Comparison of ENCODE assay signal across 17 cellular contexts in genomic region chr2:642431-642815, GRCh38. TPM values are rescaled to one million over a fixed set of nuclear protein-coding genes. Genes with fewer than 3 reads are reported as not detected.
DNase-seq lines count a peak whose midpoint lies in the region; ATAC-seq and TF ChIP-seq lines count a peak whose summit lies in the region.
"Had no signal": no experiment of that assay in that cellular context is flagged by ENCODE, and none has a peak within 500 bp of the region (broad histone marks: within the 10 kb centered on the region; RNA-seq: fewer than 3 reads in every experiment).

No MANE protein-coding gene starts in this region.

- H2BK15ac ChIP-seq in neuronal stem cell (ENCODE audit: low read length) = no peak overlapping the region

- H3K9me3 Mint-ChIP-seq in activated CD8-positive, alpha-beta T cell treated with anti-CD3 and anti-CD28 coated beads, Interleukin-2, amount 10 ng/mL, durations not matched to agents 7 days and 5 days (ENCODE audit: insufficient read depth) = no peaks in the 10 kb centered on the region
- no peaks in the 10 kb centered on the region for H3K9me3 Mint-ChIP-seq in activated CD8-positive, alpha-beta T cell treated with anti-CD3 and anti-CD28 coated beads for 36 hours
- no peaks in the 10 kb centered on the region for H3K9me3 Mint-ChIP-seq in activated T-helper 2 cell treated with anti-CD3 and anti-CD28 coated beads, Interferon-gamma antibody, Interleukin-2, Interleukin-4, amounts not matched to agents 10 μg/mL and 5 μg/mL and 100 μg/mL, durations not matched to agents 14 hours and 24 hours and 36 hours
- H3K9me3 Mint-ChIP-seq in type B pancreatic cell = no peaks in the 10 kb centered on the region
- H3K9me3 Mint-ChIP-seq in natural killer cell treated with Interleukin-12 subunit alpha and Interleukin-12 subunit beta and Interleukin-15 and Interleukin-18, amount 100 ng/mL, for 72 hours = no peaks in the 10 kb centered on the region
- H3K9me3 Mint-ChIP-seq: CD14-positive monocyte; CD4-positive, alpha-beta memory T cell; HFFc6 had no signal

- H3K36me3 Mint-ChIP-seq in activated CD8-positive, alpha-beta T cell treated with anti-CD3 and anti-CD28 coated beads, Interleukin-2, amount 10 ng/mL, durations not matched to agents 7 days and 5 days (ENCODE audit: low read depth) = no peaks in the 10 kb centered on the region
- no peaks in the 10 kb centered on the region for H3K36me3 Mint-ChIP-seq in activated CD8-positive, alpha-beta T cell treated with anti-CD3 and anti-CD28 coated beads for 36 hours (ENCODE audit: low read depth)
- no peaks in the 10 kb centered on the region for H3K36me3 Mint-ChIP-seq in activated T-helper 2 cell treated with anti-CD3 and anti-CD28 coated beads, Interferon-gamma antibody, Interleukin-2, Interleukin-4, amounts not matched to agents 10 μg/mL and 5 μg/mL and 100 μg/mL, durations not matched to agents 14 hours and 24 hours and 36 hours (ENCODE audit: low read depth)
- no peaks in the 10 kb centered on the region for H3K36me3 Mint-ChIP-seq in type B pancreatic cell
- H3K36me3 Mint-ChIP-seq in natural killer cell treated with Interleukin-12 subunit alpha and Interleukin-12 subunit beta and Interleukin-15 and Interleukin-18, amount 100 ng/mL, for 72 hours = no peaks in the 10 kb centered on the region
- H3K36me3 Mint-ChIP-seq: CD14-positive monocyte; CD4-positive, alpha-beta memory T cell had no signal

- H3K4me3 ChIP-seq in neuronal stem cell (ENCODE audit: low read length in 2 of 2) = no peak overlapping the region
- H3K4me3 ChIP-seq: BLaER1, GM23338 had no signal

- no peaks in the 10 kb centered on the region for H3K79me1 ChIP-seq in neuronal stem cell (ENCODE audit: low read depth, low read length)

- no peak overlapping the region for H3K4me3 Mint-ChIP-seq in activated CD8-positive, alpha-beta T cell treated with anti-CD3 and anti-CD28 coated beads, Interleukin-2, amount 10 ng/mL, durations not matched to agents 7 days and 5 days
- H3K4me3 Mint-ChIP-seq in activated CD8-positive, alpha-beta T cell treated with anti-CD3 and anti-CD28 coated beads for 36 hours = no peak overlapping the region
- no peak overlapping the region for H3K4me3 Mint-ChIP-seq in activated T-helper 2 cell treated with anti-CD3 and anti-CD28 coated beads, Interferon-gamma antibody, Interleukin-2, Interleukin-4, amounts not matched to agents 10 μg/mL and 5 μg/mL and 100 μg/mL, durations not matched to agents 14 hours and 24 hours and 36 hours (ENCODE audit: low read depth)
- H3K4me3 Mint-ChIP-seq in type B pancreatic cell = no peak overlapping the region
- no peak overlapping the region for H3K4me3 Mint-ChIP-seq in natural killer cell treated with Interleukin-12 subunit alpha and Interleukin-12 subunit beta and Interleukin-15 and Interleukin-18, amount 100 ng/mL, for 72 hours
- H3K4me3 Mint-ChIP-seq: CD14-positive monocyte; CD4-positive, alpha-beta memory T cell; GM23338; HFFc6 had no signal

- no peaks in the 10 kb centered on the region for H3K36me3 ChIP-seq in neuronal stem cell (replicated peaks in 1 of 2; ENCODE audit: control insufficient read depth in 2 of 2, insufficient read depth in 2 of 2, low read length in 2 of 2)
- H3K36me3 ChIP-seq: BLaER1 had no signal

- no peak overlapping the region for H4K8ac ChIP-seq in neuronal stem cell (ENCODE audit: low read depth, low read length)

- CTCF ChIA-PET in activated CD8-positive, alpha-beta T cell treated with anti-CD3 and anti-CD28 coated beads, Interleukin-2, amount 10 ng/mL, durations not matched to agents 7 days and 5 days (lab: Charles Lee) = no interaction called here
- CTCF ChIA-PET in activated CD8-positive, alpha-beta T cell treated with anti-CD3 and anti-CD28 coated beads for 36 hours (lab: Charles Lee) = no interaction called here

- H3K14ac ChIP-seq in neuronal stem cell (ENCODE audit: low read length) = no peak overlapping the region

- no peak overlapping the region for H2AK5ac ChIP-seq in neuronal stem cell (ENCODE audit: low read depth, low read length)

- H2AFZ ChIP-seq in neuronal stem cell (ENCODE audit: low read length) = no peak overlapping the region
- H2AFZ ChIP-seq: GM23338 had no signal

- no peak overlapping the region for H3K27ac Mint-ChIP-seq in activated CD8-positive, alpha-beta T cell treated with anti-CD3 and anti-CD28 coated beads, Interleukin-2, amount 10 ng/mL, durations not matched to agents 7 days and 5 days
- no peak overlapping the region for H3K27ac Mint-ChIP-seq in activated CD8-positive, alpha-beta T cell treated with anti-CD3 and anti-CD28 coated beads for 36 hours
- H3K27ac Mint-ChIP-seq in activated T-helper 2 cell treated with anti-CD3 and anti-CD28 coated beads, Interferon-gamma antibody, Interleukin-2, Interleukin-4, amounts not matched to agents 10 μg/mL and 5 μg/mL and 100 μg/mL, durations not matched to agents 14 hours and 24 hours and 36 hours = no peak overlapping the region
- H3K27ac Mint-ChIP-seq in type B pancreatic cell = no peak overlapping the region
- no peak overlapping the region for H3K27ac Mint-ChIP-seq in natural killer cell treated with Interleukin-12 subunit alpha and Interleukin-12 subunit beta and Interleukin-15 and Interleukin-18, amount 100 ng/mL, for 72 hours
- H3K27ac Mint-ChIP-seq: CD14-positive monocyte; CD4-positive, alpha-beta memory T cell; GM23338; HFFc6 had no signal

- no peak overlapping the region for H3K23ac ChIP-seq in neuronal stem cell (ENCODE audit: low read depth, low read length, poor library complexity)

- no peak overlapping the region for H3K4ac ChIP-seq in neuronal stem cell (ENCODE audit: low read length)

- H2BK12ac ChIP-seq in neuronal stem cell (ENCODE audit: low read length) = no peak overlapping the region

- H3K4me1 Mint-ChIP-seq in activated CD8-positive, alpha-beta T cell treated with anti-CD3 and anti-CD28 coated beads, Interleukin-2, amount 10 ng/mL, durations not matched to agents 7 days and 5 days (ENCODE audit: low read depth) = no peaks in the 10 kb centered on the region
- H3K4me1 Mint-ChIP-seq in activated CD8-positive, alpha-beta T cell treated with anti-CD3 and anti-CD28 coated beads for 36 hours (ENCODE audit: low read depth) = no peaks in the 10 kb centered on the region
- no peaks in the 10 kb centered on the region for H3K4me1 Mint-ChIP-seq in activated T-helper 2 cell treated with anti-CD3 and anti-CD28 coated beads, Interferon-gamma antibody, Interleukin-2, Interleukin-4, amounts not matched to agents 10 μg/mL and 5 μg/mL and 100 μg/mL, durations not matched to agents 14 hours and 24 hours and 36 hours (ENCODE audit: low read depth)
- no peaks in the 10 kb centered on the region for H3K4me1 Mint-ChIP-seq in type B pancreatic cell (ENCODE audit: unreplicated experiment)
- no peaks in the 10 kb centered on the region for H3K4me1 Mint-ChIP-seq in natural killer cell treated with Interleukin-12 subunit alpha and Interleukin-12 subunit beta and Interleukin-15 and Interleukin-18, amount 100 ng/mL, for 72 hours (ENCODE audit: low read depth in 2 of 2)
- H3K4me1 Mint-ChIP-seq: CD14-positive monocyte; CD4-positive, alpha-beta memory T cell had no signal

- intact Hi-C loops in activated CD8-positive, alpha-beta T cell treated with anti-CD3 and anti-CD28 coated beads for 36 hours (cut with micrococcal nuclease) = no loop called here
- intact Hi-C loops in activated T-helper 2 cell treated with anti-CD3 and anti-CD28 coated beads, Interferon-gamma antibody, Interleukin-2, Interleukin-4, amounts not matched to agents 10 μg/mL and 5 μg/mL and 100 μg/mL, durations not matched to agents 14 hours and 24 hours and 36 hours (cut with micrococcal nuclease) = no loop called here

- peaks cover 0 to 2% (median 0%) of the 10 kb centered on the region in 3 experiments for H3K27me3 ChIP-seq in neuronal stem cell (ENCODE audit: control insufficient read depth in 3 of 3, insufficient read depth in 3 of 3, low read depth in 1 of 3, low read length in 3 of 3)
- H3K27me3 ChIP-seq: BLaER1 had no signal

- H3K9me3 ChIP-seq in neuronal stem cell (replicated peaks in 1 of 2; ENCODE audit: control insufficient read depth in 2 of 2, insufficient read depth in 1 of 2, low read depth in 1 of 2, low read length in 2 of 2) = no peaks in the 10 kb centered on the region
- H3K9me3 ChIP-seq: BLaER1 had no signal

- peak overlapping the region; percentile 42 for H3K18ac ChIP-seq in neuronal stem cell (ENCODE audit: low read length)

- no CpG with 5 or more reads among the region's 14 CpGs for whole genome bisulfite sequencing in neuronal stem cell (ENCODE audit: extremely low coverage in 2 of 2, insufficient read length in 2 of 2, insufficient replicate concordance in 1 of 2), 2 donors

- H2BK120ac ChIP-seq in neuronal stem cell (ENCODE audit: low read depth, low read length) = no peak overlapping the region

- no peak for ATAC-seq in activated CD8-positive, alpha-beta T cell treated with anti-CD3 and anti-CD28 coated beads, Interleukin-2, amount 10 ng/mL, durations not matched to agents 7 days and 5 days
- ATAC-seq in activated CD8-positive, alpha-beta T cell treated with anti-CD3 and anti-CD28 coated beads for 36 hours = no peak
- no peak for ATAC-seq in HG02588 (IDR thresholded peaks at IDR 0.05; ENCODE audit: unreplicated experiment)
- no peak for ATAC-seq in natural killer cell treated with Interleukin-12 subunit alpha and Interleukin-12 subunit beta and Interleukin-15 and Interleukin-18, amount 100 ng/mL, for 72 hours
- ATAC-seq: GM23338, HCT116 had no signal

- H3K27me3 Mint-ChIP-seq in activated CD8-positive, alpha-beta T cell treated with anti-CD3 and anti-CD28 coated beads, Interleukin-2, amount 10 ng/mL, durations not matched to agents 7 days and 5 days (ENCODE audit: low read depth) = peaks cover 5% of the 10 kb centered on the region
- H3K27me3 Mint-ChIP-seq in activated CD8-positive, alpha-beta T cell treated with anti-CD3 and anti-CD28 coated beads for 36 hours = peaks cover 6% of the 10 kb centered on the region
- peaks cover 10% of the 10 kb centered on the region for H3K27me3 Mint-ChIP-seq in activated T-helper 2 cell treated with anti-CD3 and anti-CD28 coated beads, Interferon-gamma antibody, Interleukin-2, Interleukin-4, amounts not matched to agents 10 μg/mL and 5 μg/mL and 100 μg/mL, durations not matched to agents 14 hours and 24 hours and 36 hours (ENCODE audit: low read depth)
- H3K27me3 Mint-ChIP-seq in type B pancreatic cell = peaks cover 16% of the 10 kb centered on the region
- H3K27me3 Mint-ChIP-seq in natural killer cell treated with Interleukin-12 subunit alpha and Interleukin-12 subunit beta and Interleukin-15 and Interleukin-18, amount 100 ng/mL, for 72 hours = peaks cover 8 to 25% of the 10 kb centered on the region in 2 donors

- no peak overlapping the region for H3K4me2 ChIP-seq in neuronal stem cell (ENCODE audit: insufficient read depth, low read length, poor library complexity, severe bottlenecking)
- H3K4me2 ChIP-seq: BLaER1, GM23338 had no signal

- no peak overlapping the region for H3K27ac ChIP-seq in neuronal stem cell (replicated peaks; ENCODE audit: low read length)
- H3K27ac ChIP-seq: BLaER1 had no signal

- no peak overlapping the region for H2BK5ac ChIP-seq in neuronal stem cell (ENCODE audit: low read length)

- TF ChIP-seq CTCF in activated CD8-positive, alpha-beta T cell treated with anti-CD3 and anti-CD28 coated beads for 36 hours (IDR thresholded peaks at IDR 0.05) = no peak
- TF ChIP-seq CTCF in type B pancreatic cell (conservative IDR thresholded peaks at IDR 0.05) = no peak

- no peaks in the 10 kb centered on the region for H3K4me1 ChIP-seq in neuronal stem cell (ENCODE audit: control insufficient read depth in 2 of 2, insufficient read depth in 1 of 2, low read depth in 1 of 2, low read length in 2 of 2)

- peak; percentile 8 for DNase-seq in activated CD8-positive, alpha-beta T cell treated with anti-CD3 and anti-CD28 coated beads, Interleukin-2, amount 10 ng/mL, durations not matched to agents 7 days and 5 days
- DNase-seq in activated CD8-positive, alpha-beta T cell treated with anti-CD3 and anti-CD28 coated beads for 36 hours = no peak
- DNase-seq in activated T-helper 2 cell treated with anti-CD3 and anti-CD28 coated beads, Interferon-gamma antibody, Interleukin-2, Interleukin-4, amounts not matched to agents 10 μg/mL and 5 μg/mL and 100 μg/mL, durations not matched to agents 14 hours and 24 hours and 36 hours (ENCODE audit: low spot score) = peak; percentile 4
- DNase-seq in neuronal stem cell (ENCODE audit: low spot score) (no peak), type B pancreatic cell (ENCODE audit: extremely low spot score, unreplicated experiment) (peak; percentile 47), NCI-H2196 treated with DMSO at 0.1 percent for 48 hours (lab: John Stamatoyannopoulos, UW; ENCODE audit: unreplicated experiment) (no peak)
- DNase-seq in natural killer cell treated with Interleukin-12 subunit alpha and Interleukin-12 subunit beta and Interleukin-15 and Interleukin-18, amount 100 ng/mL, for 72 hours (ENCODE audit: low spot score) = no peak
- DNase-seq: 8988T; CD4-positive, alpha-beta memory T cell; DMS79; GDM1; HFFc6 had no signal

- POLR2A ChIA-PET in activated CD8-positive, alpha-beta T cell treated with anti-CD3 and anti-CD28 coated beads, Interleukin-2, amount 10 ng/mL, durations not matched to agents 7 days and 5 days (lab: Charles Lee) = no interaction called here
- POLR2A ChIA-PET in activated CD8-positive, alpha-beta T cell treated with anti-CD3 and anti-CD28 coated beads for 36 hours (lab: Charles Lee) = no interaction called here

- H3K9ac ChIP-seq in neuronal stem cell (ENCODE audit: low read depth, low read length, poor library complexity) = no peak overlapping the region
- H3K9ac ChIP-seq: BLaER1 had no signal

- H4K91ac ChIP-seq in neuronal stem cell (ENCODE audit: low read depth, low read length, poor library complexity) = no peak overlapping the region

RNA-seq across cellular contexts. Expression of gene TMEM18, which starts 34.8 kb away (rescaled TPM):
- 10 to 100 TPM; 31.1 to 32.0 TPM for total RNA-seq in activated CD8-positive, alpha-beta T cell treated with anti-CD3 and anti-CD28 coated beads, Interleukin-2, amount 10 ng/mL, durations not matched to agents 7 days and 5 days
- 10 to 100 TPM; 34.0 to 34.6 TPM for total RNA-seq in activated CD8-positive, alpha-beta T cell treated with anti-CD3 and anti-CD28 coated beads for 36 hours
- 24.1 and 26.3 TPM in 2 replicates for total RNA-seq in activated T-helper 2 cell treated with anti-CD3 and anti-CD28 coated beads, Interferon-gamma antibody, Interleukin-2, Interleukin-4, amounts not matched to agents 10 μg/mL and 5 μg/mL and 100 μg/mL, durations not matched to agents 14 hours and 24 hours and 36 hours
- polyA plus RNA-seq in neuronal stem cell (2013, experiment 1 of 2) = 33.2 TPM
- 35.6 TPM for polyA plus RNA-seq in neuronal stem cell (2013, experiment 2 of 2)
- total RNA-seq in type B pancreatic cell (ENCODE audit: low replicate concordance) = 22.8 and 27.4 TPM in 2 replicates
- 10 to 100 TPM; 24.9 to 26.7 TPM for total RNA-seq in natural killer cell treated with Interleukin-12 subunit alpha and Interleukin-12 subunit beta and Interleukin-15 and Interleukin-18, amount 100 ng/mL, for 72 hours

Comparison
In these comparisons a context has a peak if more than half of its experiments do, and no peak if none do; other contexts are left out.
1. DNase-seq: peak in activated CD8-positive, alpha-beta T cell treated with anti-CD3 and anti-CD28 coated beads, Interleukin-2, amount 10 ng/mL, durations not matched to agents 7 days and 5 days (single experiment), activated T-helper 2 cell treated with anti-CD3 and anti-CD28 coated beads, Interferon-gamma antibody, Interleukin-2, Interleukin-4, amounts not matched to agents 10 μg/mL and 5 μg/mL and 100 μg/mL, durations not matched to agents 14 hours and 24 hours and 36 hours (single experiment) and type B pancreatic cell (single experiment); none in activated CD8-positive, alpha-beta T cell treated with anti-CD3 and anti-CD28 coated beads for 36 hours (single experiment), neuronal stem cell (single experiment), NCI-H2196 treated with DMSO at 0.1 percent for 48 hours (single experiment) and natural killer cell treated with Interleukin-12 subunit alpha and Interleukin-12 subunit beta and Interleukin-15 and Interleukin-18, amount 100 ng/mL, for 72 hours (single experiment).